Comparison of ENCODE assay signal across 15 cellular contexts in genomic region chr22:49328630-49329405, GRCh38.
"Had no signal": no experiment of that assay in that cellular context is flagged by ENCODE, and none has a peak within 500 bp of the region (broad histone marks: within the 10 kb centered on the region; RNA-seq: fewer than 3 reads in every experiment).

No MANE protein-coding gene starts in this region.

- H3K4me1 ChIP-seq: adrenal gland, suprapubic skin, uterus had no signal

- H3K9me3 Mint-ChIP-seq: immature natural killer cell had no signal

- H3K9me3 ChIP-seq: adrenal gland, suprapubic skin had no signal

- DNase-seq: activated CD4-positive, alpha-beta T cell treated with anti-CD3 and anti-CD28 coated beads for 1 hour; activated CD4-positive, alpha-beta T cell treated with anti-CD3 and anti-CD28 coated beads, Interleukin-2, amount 50 U/mL, for 48 hours; activated naive CD4-positive, alpha-beta T cell treated with anti-CD3 and anti-CD28 coated beads, Interleukin-2, amount 50 U/mL, for 16 hours; caudate nucleus; effector memory CD4-positive, alpha-beta T cell; immature natural killer cell; left colon; mesenchymal stem cell; right cardiac atrium; stimulated activated CD4-positive, alpha-beta T cell treated with anti-CD3 and anti-CD28 coated beads, Interleukin-1b, Interleukin-23, amount 100 ng/mL, for 48 hours; stimulated activated naive CD4-positive, alpha-beta T cell; T-helper 9 cell; uterus had no signal

- H3K36me3 ChIP-seq: adrenal gland, suprapubic skin, uterus had no signal

- H3K4me3 Mint-ChIP-seq: immature natural killer cell had no signal

- H3K27ac Mint-ChIP-seq: immature natural killer cell had no signal

- H3K4me3 ChIP-seq: adrenal gland, suprapubic skin, uterus had no signal

- H3K27me3 ChIP-seq: adrenal gland, uterus had no signal

- H3K36me3 Mint-ChIP-seq: immature natural killer cell had no signal

- H3K4me1 Mint-ChIP-seq: immature natural killer cell had no signal

- H3K27ac ChIP-seq: suprapubic skin, uterus had no signal

- ATAC-seq: left colon, right cardiac atrium had no signal
